ENCODE assay signal across 21 cellular contexts in the genomic region with DNA sequence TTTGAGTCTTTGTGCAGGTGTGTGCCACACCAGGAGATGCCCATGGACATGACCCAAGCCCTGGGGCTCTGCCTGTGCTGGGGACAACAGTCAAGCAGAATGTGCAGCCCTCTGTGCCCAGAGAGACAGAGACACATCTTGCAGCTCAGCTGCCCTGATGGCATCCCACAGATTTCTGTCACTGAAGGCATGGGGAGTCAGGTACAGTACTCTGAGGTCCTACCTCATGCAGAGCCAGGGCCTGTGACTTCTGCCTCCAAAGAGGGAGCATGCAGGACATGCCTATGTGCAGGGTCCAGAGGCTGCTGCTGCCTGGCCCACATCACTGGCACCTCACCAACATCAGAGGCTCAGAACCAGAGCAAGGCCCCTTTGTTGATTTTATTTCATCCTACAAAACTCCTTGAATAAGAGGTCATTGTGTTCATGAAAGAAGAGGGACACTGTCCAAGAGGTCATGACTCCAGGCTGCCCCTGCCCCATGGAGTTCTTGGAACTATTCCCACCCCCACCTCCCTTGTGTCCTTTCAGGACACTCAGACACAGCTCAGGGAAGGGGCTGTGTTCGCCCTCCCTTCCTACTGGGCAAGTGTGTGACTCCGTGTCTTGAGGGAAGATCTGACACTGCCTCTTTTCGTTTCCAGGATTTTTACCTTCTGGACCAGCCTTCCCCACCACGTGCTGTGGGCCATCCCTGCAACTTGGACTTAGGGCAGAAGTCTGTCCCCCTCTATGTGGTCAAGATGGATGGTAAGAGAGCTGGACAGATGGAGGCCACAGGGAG.
DNase-seq lines count a peak whose midpoint lies in the region; ATAC-seq and TF ChIP-seq lines count a peak whose summit lies in the region.
"Had no signal": no experiment of that assay in that cellular context is flagged by ENCODE, and none has a peak within 500 bp of the region (broad histone marks: within the 10 kb centered on the region; RNA-seq: fewer than 3 reads in every experiment).

No MANE protein-coding gene starts in this region.

- H3K4me1 ChIP-seq in DOHH2 (ENCODE audit: control insufficient read depth, low read length): peaks cover 37% of the 10 kb centered on the region
- peaks cover 61% of the 10 kb centered on the region for H3K4me1 ChIP-seq in OCI-LY1 (ENCODE audit: insufficient read depth, low read length, severe bottlenecking)
- H3K4me1 ChIP-seq in endodermal cell (ENCODE audit: control insufficient read depth, insufficient read depth, low read length): no peaks in the 10 kb centered on the region
- no peaks in the 10 kb centered on the region for H3K4me1 ChIP-seq in uterus
- H3K4me1 ChIP-seq: SJCRH30 had no signal

- H3K9ac ChIP-seq in OCI-LY1 (ENCODE audit: low read length) (peak overlapping the region; percentile 18; the same call in 1 of the 2 replicates), endodermal cell (ENCODE audit: extremely low read depth, low read length, poor library complexity, severe bottlenecking) (no peak overlapping the region)
- H3K9ac ChIP-seq: parathyroid adenoma had no signal

- peak; percentile 17 for DNase-seq in endodermal cell
- peak; percentile 93 for DNase-seq in pons (ENCODE audit: low spot score)
- DNase-seq in HEK293T (ENCODE audit: extremely low spot score): no peak
- no peak for DNase-seq in uterus
- no peak for DNase-seq in 8988T
- DNase-seq: activated T-cell treated with anti-CD3 and anti-CD28 coated beads, Interleukin-2, amount 50 U/mL, for 1 hour; COR-L47; DND-41; left colon; naive thymus-derived CD8-positive, alpha-beta T cell; NCI-H187 treated with DMSO at 0.1 percent for 48 hours; NCI-H2227 treated with DMSO at 0.1 percent for 48 hours had no signal

- POLR2A ChIA-PET in HEK293T (lab: Yijun Ruan, JAX): no interaction called here

- peaks cover 25% of the 10 kb centered on the region for H3K27me3 Mint-ChIP-seq in endodermal cell (ENCODE audit: insufficient read depth)

- no peak for TF ChIP-seq CTCF in DOHH2 (IDR thresholded peaks at IDR 0.05; ENCODE audit: low read depth, low read length, poor library complexity, severe bottlenecking)
- no peak for TF ChIP-seq CTCF in OCI-LY1 (IDR thresholded peaks at IDR 0.05; ENCODE audit: low read length)
- TF ChIP-seq CTCF in endodermal cell (conservative IDR thresholded peaks at IDR 0.05): no peak
- no peak for TF ChIP-seq CTCF in uterus (IDR thresholded peaks at IDR 0.05)

- TF ChIP-seq POLR2A in uterus (IDR thresholded peaks at IDR 0.05): no peak

- H3K4me1 Mint-ChIP-seq in endodermal cell: peaks cover 1% of the 10 kb centered on the region

- no peaks in the 10 kb centered on the region for H3K9me2 ChIP-seq in DOHH2 (replicated peaks; ENCODE audit: control insufficient read depth, low read length)
- no peaks in the 10 kb centered on the region for H3K9me2 ChIP-seq in OCI-LY1 (ENCODE audit: low read depth, low read length)

- H3K27me3 ChIP-seq in DOHH2 (ENCODE audit: control insufficient read depth, low read length) (peaks cover 17% of the 10 kb centered on the region), OCI-LY1 (ENCODE audit: insufficient read depth, low read length) (no peaks in the 10 kb centered on the region), endodermal cell (ENCODE audit: control insufficient read depth, insufficient read depth, low read length, poor library complexity, severe bottlenecking) (no peaks in the 10 kb centered on the region), uterus (no peaks in the 10 kb centered on the region)
- H3K27me3 ChIP-seq: SJCRH30 had no signal

- no peaks in the 10 kb centered on the region for H3K36me3 Mint-ChIP-seq in endodermal cell (ENCODE audit: low read depth)
- H3K36me3 Mint-ChIP-seq: naive thymus-derived CD8-positive, alpha-beta T cell; stimulated activated effector memory CD8-positive, alpha-beta T cell treated with anti-CD3 and anti-CD28 coated beads, Interleukin-12 subunit alpha, Interleukin-12 subunit beta, amount 100 ng/mL, for 72 hours had no signal

- CTCF ChIA-PET in HEK293T (lab: Yijun Ruan, JAX): interaction anchor here (1.5 kb wide), 1 partner anchor 167 kb away, joined by 4 read pairs; no protein-coding TSS in a partner anchor

- H3F3A ChIP-seq in DOHH2 (ENCODE audit: control insufficient read depth, insufficient read depth) (no peaks in the 10 kb centered on the region), OCI-LY1 (ENCODE audit: insufficient read depth, low read length) (0 out of 2 replicates have a peak, but pooled peaks cover 4% of the 10 kb centered on the region)

- intact Hi-C loops in uterus (cut with DNase I; ENCODE audit: low total_unique reads): loop anchor here (5.0 kb wide), 1 partner anchor 168 kb away; no protein-coding TSS in a partner anchor

- peak overlapping the region; percentile 58 for H3K4me2 ChIP-seq in DOHH2 (ENCODE audit: low read length)
- peak overlapping the region; percentile 36; the same call in 1 of the 2 replicates for H3K4me2 ChIP-seq in OCI-LY1 (ENCODE audit: low read length)

- no peak overlapping the region for H3K27ac Mint-ChIP-seq in endodermal cell
- H3K27ac Mint-ChIP-seq: stimulated activated effector memory CD8-positive, alpha-beta T cell treated with anti-CD3 and anti-CD28 coated beads, Interleukin-12 subunit alpha, Interleukin-12 subunit beta, amount 100 ng/mL, for 72 hours had no signal

- H3K27ac ChIP-seq in DOHH2 (ENCODE audit: low read depth, low read length) (no peak overlapping the region), OCI-LY1 (ENCODE audit: low read depth, low read length, poor library complexity, severe bottlenecking) (peak overlapping the region; percentile 3), endodermal cell (ENCODE audit: low read depth, low read length) (no peak overlapping the region), uterus (no peak overlapping the region)
- H3K27ac ChIP-seq: parathyroid adenoma, SJCRH30, thoracic aorta, VCaP had no signal

- H3K9me3 ChIP-seq in DOHH2 (ENCODE audit: control insufficient read depth, insufficient read depth, low read length): no peaks in the 10 kb centered on the region
- no peaks in the 10 kb centered on the region for H3K9me3 ChIP-seq in OCI-LY1 (ENCODE audit: low read length)
- no peaks in the 10 kb centered on the region for H3K9me3 ChIP-seq in endodermal cell (ENCODE audit: control insufficient read depth, low read length)
- H3K9me3 ChIP-seq in uterus: no peaks in the 10 kb centered on the region
- H3K9me3 ChIP-seq: SJCRH30, thoracic aorta had no signal

- WGBS in endodermal cell (ENCODE audit: insufficient coverage in 1 of 2, insufficient read length in 1 of 2), 2 experiments: 90% methylated on average over 3 to 4 of the region's 4 CpGs

- no peak overlapping the region for H2AFZ ChIP-seq in OCI-LY1 (ENCODE audit: low read length)
- H2AFZ ChIP-seq: parathyroid adenoma had no signal

- no peak for ATAC-seq in GM18502 (IDR thresholded peaks at IDR 0.05; ENCODE audit: poor library complexity, unreplicated experiment)
- ATAC-seq: left colon; naive thymus-derived CD8-positive, alpha-beta T cell; Panc1; stimulated activated effector memory CD8-positive, alpha-beta T cell treated with anti-CD3 and anti-CD28 coated beads, Interleukin-12 subunit alpha, Interleukin-12 subunit beta, amount 100 ng/mL, for 72 hours had no signal

- H3K36me3 ChIP-seq in DOHH2 (ENCODE audit: control insufficient read depth, low read length): no peaks in the 10 kb centered on the region
- H3K36me3 ChIP-seq in OCI-LY1 (ENCODE audit: insufficient read depth, low read length): no peaks in the 10 kb centered on the region
- H3K36me3 ChIP-seq in endodermal cell (ENCODE audit: control insufficient read depth, insufficient read depth, low read length): no peaks in the 10 kb centered on the region
- H3K36me3 ChIP-seq in uterus: no peaks in the 10 kb centered on the region
- H3K36me3 ChIP-seq: SJCRH30, thoracic aorta had no signal

- H3K4me3 ChIP-seq in DOHH2 (ENCODE audit: low read length) (no peak overlapping the region; the same call in 1 of the 2 replicates), OCI-LY1 (ENCODE audit: low read depth, low read length, poor library complexity, severe bottlenecking) (peak overlapping the region; percentile 2), endodermal cell (ENCODE audit: low read length) (no peak overlapping the region), uterus (no peak overlapping the region)
- H3K4me3 ChIP-seq: SJCRH30, thoracic aorta had no signal

- H4K20me1 ChIP-seq in DOHH2 (ENCODE audit: control insufficient read depth, insufficient read depth, low read depth, low read length) (no peaks in the 10 kb centered on the region), OCI-LY1 (ENCODE audit: insufficient read depth, low read length) (no peaks in the 10 kb centered on the region)

- no peak overlapping the region for H3K4me3 Mint-ChIP-seq in endodermal cell
- H3K4me3 Mint-ChIP-seq: naive thymus-derived CD8-positive, alpha-beta T cell; stimulated activated effector memory CD8-positive, alpha-beta T cell treated with anti-CD3 and anti-CD28 coated beads, Interleukin-12 subunit alpha, Interleukin-12 subunit beta, amount 100 ng/mL, for 72 hours had no signal

- H3K79me2 ChIP-seq in DOHH2 (ENCODE audit: control insufficient read depth, low read length) (no peaks in the 10 kb centered on the region), OCI-LY1 (ENCODE audit: insufficient read depth, low read length) (no peaks in the 10 kb centered on the region)
- H3K79me2 ChIP-seq: parathyroid adenoma had no signal

- no peaks in the 10 kb centered on the region for H3K9me3 Mint-ChIP-seq in endodermal cell
- H3K9me3 Mint-ChIP-seq: naive thymus-derived CD8-positive, alpha-beta T cell; stimulated activated effector memory CD8-positive, alpha-beta T cell treated with anti-CD3 and anti-CD28 coated beads, Interleukin-12 subunit alpha, Interleukin-12 subunit beta, amount 100 ng/mL, for 72 hours had no signal

TF ChIP-seq in HEK293T, 16 proteins besides CTCF, POLR2A, EP300 and RAD21:
- no peak for TF ChIP-seq HDGF (IDR thresholded peaks at IDR 0.05; ENCODE audit: borderline replicate concordance)
- TF ChIP-seq NFRKB (IDR thresholded peaks at IDR 0.05): no peak
- no peak for TF ChIP-seq CTBP1 (IDR thresholded peaks at IDR 0.05; ENCODE audit: borderline replicate concordance)
- no peak for TF ChIP-seq FOXM1 (IDR thresholded peaks at IDR 0.05; ENCODE audit: borderline replicate concordance)
- TF ChIP-seq, protein P1, sequence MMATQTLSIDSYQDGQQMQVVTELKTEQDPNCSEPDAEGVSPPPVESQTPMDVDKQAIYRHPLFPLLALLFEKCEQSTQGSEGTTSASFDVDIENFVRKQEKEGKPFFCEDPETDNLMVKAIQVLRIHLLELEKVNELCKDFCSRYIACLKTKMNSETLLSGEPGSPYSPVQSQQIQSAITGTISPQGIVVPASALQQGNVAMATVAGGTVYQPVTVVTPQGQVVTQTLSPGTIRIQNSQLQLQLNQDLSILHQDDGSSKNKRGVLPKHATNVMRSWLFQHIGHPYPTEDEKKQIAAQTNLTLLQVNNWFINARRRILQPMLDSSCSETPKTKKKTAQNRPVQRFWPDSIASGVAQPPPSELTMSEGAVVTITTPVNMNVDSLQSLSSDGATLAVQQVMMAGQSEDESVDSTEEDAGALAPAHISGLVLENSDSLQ (IDR thresholded peaks at IDR 0.05): no peak
TF ChIP-seq in HEK293T: peak in this region for 0.

Comparison
In these comparisons a context has a peak if more than half of its experiments do, and no peak if none do; other contexts are left out.
1. DNase-seq: peak in endodermal cell (single experiment) and pons (single experiment); none in HEK293T (single experiment), uterus (0 of 2) and 8988T (single experiment).